ENCODE assay signal across 1 cellular context in genomic region chr19:44857837-44858236, GRCh38.
TF ChIP-seq lines count a peak whose summit lies in the region.

No MANE protein-coding gene starts in this region.

TF ChIP-seq in HepG2, 621 proteins besides CTCF, POLR2A, EP300 and RAD21 (continued from another document and continues in another):
- TF ChIP-seq HOXD1 (CRISPR knock-in tag; IDR thresholded peaks at IDR 0.05) (no peak), PITX1 (CRISPR knock-in tag; IDR thresholded peaks at IDR 0.05) (peak; percentile 20; the same call in 1 of the 2 replicates), RFXANK (CRISPR knock-in tag; IDR thresholded peaks at IDR 0.05) (no peak), DBP (CRISPR knock-in tag; IDR thresholded peaks at IDR 0.05; ENCODE audit: not compliant biosample characterization) (no peak), CREB1 (IDR thresholded peaks at IDR 0.05) (no peak), CREB1 (CRISPR knock-in tag; IDR thresholded peaks at IDR 0.05) (no peak), ZNF589 (CRISPR knock-in tag; conservative IDR thresholded peaks at IDR 0.05) (no peak), ZNF773 (CRISPR knock-in tag; IDR thresholded peaks at IDR 0.05; ENCODE audit: borderline replicate concordance) (no peak), PHF5A (CRISPR knock-in tag; IDR thresholded peaks at IDR 0.05; ENCODE audit: low read depth, unreplicated experiment) (no peak), ZKSCAN8 (CRISPR knock-in tag; IDR thresholded peaks at IDR 0.05; ENCODE audit: borderline replicate concordance) (no peak), BCL6 (CRISPR knock-in tag; IDR thresholded peaks at IDR 0.05) (peak; percentile 58), GLI4 (CRISPR knock-in tag; IDR thresholded peaks at IDR 0.05; ENCODE audit: borderline replicate concordance) (no peak), SNRNP70 (IDR thresholded peaks at IDR 0.05; ENCODE audit: low read depth, low read length) (no peak), FUBP1 (CRISPR knock-in tag; IDR thresholded peaks at IDR 0.05; ENCODE audit: borderline replicate concordance) (no peak), NBN (conservative IDR thresholded peaks at IDR 0.05) (no peak), HNF4G (IDR thresholded peaks at IDR 0.05; ENCODE audit: borderline replicate concordance, low read depth, low read length) (peak; percentile 21; the same call in 1 of the 2 replicates), HNF4G (CRISPR knock-in tag; IDR thresholded peaks at IDR 0.05; ENCODE audit: borderline replicate concordance, low read depth) (no peak; the same call in 1 of the 2 replicates), IRF2 (CRISPR knock-in tag; IDR thresholded peaks at IDR 0.05) (peak; percentile 26; the same call in 1 of the 2 replicates), ZC3H13 (CRISPR knock-in tag; IDR thresholded peaks at IDR 0.05) (no peak), ZNF766 (CRISPR knock-in tag; IDR thresholded peaks at IDR 0.05; ENCODE audit: borderline replicate concordance) (no peak), MXI1 (IDR thresholded peaks at IDR 0.05; ENCODE audit: borderline replicate concordance, low read depth, low read length) (no peak), ZNF784 (CRISPR knock-in tag; IDR thresholded peaks at IDR 0.05; ENCODE audit: borderline replicate concordance) (no peak), ZNF34 (CRISPR knock-in tag; IDR thresholded peaks at IDR 0.05; ENCODE audit: borderline replicate concordance) (no peak), MAZ (IDR thresholded peaks at IDR 0.05; ENCODE audit: borderline replicate concordance, low read depth, low read length) (no peak), MAZ (CRISPR knock-in tag; IDR thresholded peaks at IDR 0.05; ENCODE audit: low read depth) (peak; percentile 41; the same call in 1 of the 2 replicates), ZNF878 (CRISPR knock-in tag; IDR thresholded peaks at IDR 0.05) (no peak), TBX2 (CRISPR knock-in tag; IDR thresholded peaks at IDR 0.05; ENCODE audit: borderline replicate concordance) (peak; percentile 50; the same call in 1 of the 2 replicates), CENPT (CRISPR knock-in tag; IDR thresholded peaks at IDR 0.05; ENCODE audit: low read depth) (no peak), HINFP (CRISPR knock-in tag; IDR thresholded peaks at IDR 0.05; ENCODE audit: low read depth) (no peak), YEATS2 (CRISPR knock-in tag; IDR thresholded peaks at IDR 0.05; ENCODE audit: borderline replicate concordance) (no peak), MNT (IDR thresholded peaks at IDR 0.05) (no peak), ZSCAN30 (CRISPR knock-in tag; IDR thresholded peaks at IDR 0.05) (no peak), ZNF546 (CRISPR knock-in tag; conservative IDR thresholded peaks at IDR 0.05) (no peak), ZNF224 (CRISPR knock-in tag; IDR thresholded peaks at IDR 0.05) (no peak), ZNF234 (CRISPR knock-in tag; conservative IDR thresholded peaks at IDR 0.05) (no peak), STAT5B (CRISPR knock-in tag; IDR thresholded peaks at IDR 0.05) (no peak), NONO (IDR thresholded peaks at IDR 0.05) (no peak), NONO (CRISPR knock-in tag; conservative IDR thresholded peaks at IDR 0.05) (no peak), ZNF556 (CRISPR knock-in tag; IDR thresholded peaks at IDR 0.05; ENCODE audit: borderline replicate concordance) (no peak), MTF1 (CRISPR knock-in tag; IDR thresholded peaks at IDR 0.05) (no peak), PAX8 (CRISPR knock-in tag; IDR thresholded peaks at IDR 0.05; ENCODE audit: borderline replicate concordance) (no peak), ZNF839 (CRISPR knock-in tag; IDR thresholded peaks at IDR 0.05; ENCODE audit: borderline replicate concordance) (no peak)
- TF ChIP-seq, protein P1, sequence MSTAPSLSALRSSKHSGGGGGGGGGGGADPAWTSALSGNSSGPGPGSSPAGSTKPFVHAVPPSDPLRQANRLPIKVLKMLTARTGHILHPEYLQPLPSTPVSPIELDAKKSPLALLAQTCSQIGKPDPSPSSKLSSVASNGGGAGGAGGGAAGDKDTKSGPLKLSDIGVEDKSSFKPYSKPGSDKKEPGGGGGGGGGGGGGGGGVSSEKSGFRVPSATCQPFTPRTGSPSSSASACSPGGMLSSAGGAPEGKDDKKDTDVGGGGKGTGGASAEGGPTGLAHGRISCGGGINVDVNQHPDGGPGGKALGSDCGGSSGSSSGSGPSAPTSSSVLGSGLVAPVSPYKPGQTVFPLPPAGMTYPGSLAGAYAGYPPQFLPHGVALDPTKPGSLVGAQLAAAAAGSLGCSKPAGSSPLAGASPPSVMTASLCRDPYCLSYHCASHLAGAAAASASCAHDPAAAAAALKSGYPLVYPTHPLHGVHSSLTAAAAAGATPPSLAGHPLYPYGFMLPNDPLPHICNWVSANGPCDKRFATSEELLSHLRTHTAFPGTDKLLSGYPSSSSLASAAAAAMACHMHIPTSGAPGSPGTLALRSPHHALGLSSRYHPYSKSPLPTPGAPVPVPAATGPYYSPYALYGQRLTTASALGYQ (CRISPR knock-in tag; IDR thresholded peaks at IDR 0.05) = no peak
- TF ChIP-seq, protein P2, sequence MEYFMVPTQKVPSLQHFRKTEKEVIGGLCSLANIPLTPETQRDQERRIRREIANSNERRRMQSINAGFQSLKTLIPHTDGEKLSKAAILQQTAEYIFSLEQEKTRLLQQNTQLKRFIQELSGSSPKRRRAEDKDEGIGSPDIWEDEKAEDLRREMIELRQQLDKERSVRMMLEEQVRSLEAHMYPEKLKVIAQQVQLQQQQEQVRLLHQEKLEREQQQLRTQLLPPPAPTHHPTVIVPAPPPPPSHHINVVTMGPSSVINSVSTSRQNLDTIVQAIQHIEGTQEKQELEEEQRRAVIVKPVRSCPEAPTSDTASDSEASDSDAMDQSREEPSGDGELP (IDR thresholded peaks at IDR 0.05; ENCODE audit: borderline replicate concordance, low read depth) = peak; percentile 14; the same call in 1 of the 2 replicates
- TF ChIP-seq, protein P3, sequence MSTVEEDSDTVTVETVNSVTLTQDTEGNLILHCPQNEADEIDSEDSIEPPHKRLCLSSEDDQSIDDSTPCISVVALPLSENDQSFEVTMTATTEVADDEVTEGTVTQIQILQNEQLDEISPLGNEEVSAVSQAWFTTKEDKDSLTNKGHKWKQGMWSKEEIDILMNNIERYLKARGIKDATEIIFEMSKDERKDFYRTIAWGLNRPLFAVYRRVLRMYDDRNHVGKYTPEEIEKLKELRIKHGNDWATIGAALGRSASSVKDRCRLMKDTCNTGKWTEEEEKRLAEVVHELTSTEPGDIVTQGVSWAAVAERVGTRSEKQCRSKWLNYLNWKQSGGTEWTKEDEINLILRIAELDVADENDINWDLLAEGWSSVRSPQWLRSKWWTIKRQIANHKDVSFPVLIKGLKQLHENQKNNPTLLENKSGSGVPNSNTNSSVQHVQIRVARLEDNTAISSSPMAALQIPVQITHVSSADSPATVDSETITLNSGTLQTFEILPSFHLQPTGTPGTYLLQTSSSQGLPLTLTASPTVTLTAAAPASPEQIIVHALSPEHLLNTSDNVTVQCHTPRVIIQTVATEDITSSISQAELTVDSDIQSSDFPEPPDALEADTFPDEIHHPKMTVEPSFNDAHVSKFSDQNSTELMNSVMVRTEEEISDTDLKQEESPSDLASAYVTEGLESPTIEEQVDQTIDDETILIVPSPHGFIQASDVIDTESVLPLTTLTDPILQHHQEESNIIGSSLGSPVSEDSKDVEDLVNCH (CRISPR knock-in tag; IDR thresholded peaks at IDR 0.05) = no peak
- TF ChIP-seq, protein P4, sequence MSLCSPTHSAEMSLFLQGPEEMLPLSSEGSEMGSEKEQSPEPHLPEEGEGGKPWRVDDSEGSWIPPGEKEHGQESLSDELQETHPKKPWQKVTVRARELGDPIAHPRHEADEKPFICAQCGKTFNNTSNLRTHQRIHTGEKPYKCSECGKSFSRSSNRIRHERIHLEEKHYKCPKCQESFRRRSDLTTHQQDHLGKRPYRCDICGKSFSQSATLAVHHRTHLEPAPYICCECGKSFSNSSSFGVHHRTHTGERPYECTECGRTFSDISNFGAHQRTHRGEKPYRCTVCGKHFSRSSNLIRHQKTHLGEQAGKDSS (CRISPR knock-in tag; IDR thresholded peaks at IDR 0.05; ENCODE audit: borderline replicate concordance, low read depth) = no peak
- TF ChIP-seq, protein P5, sequence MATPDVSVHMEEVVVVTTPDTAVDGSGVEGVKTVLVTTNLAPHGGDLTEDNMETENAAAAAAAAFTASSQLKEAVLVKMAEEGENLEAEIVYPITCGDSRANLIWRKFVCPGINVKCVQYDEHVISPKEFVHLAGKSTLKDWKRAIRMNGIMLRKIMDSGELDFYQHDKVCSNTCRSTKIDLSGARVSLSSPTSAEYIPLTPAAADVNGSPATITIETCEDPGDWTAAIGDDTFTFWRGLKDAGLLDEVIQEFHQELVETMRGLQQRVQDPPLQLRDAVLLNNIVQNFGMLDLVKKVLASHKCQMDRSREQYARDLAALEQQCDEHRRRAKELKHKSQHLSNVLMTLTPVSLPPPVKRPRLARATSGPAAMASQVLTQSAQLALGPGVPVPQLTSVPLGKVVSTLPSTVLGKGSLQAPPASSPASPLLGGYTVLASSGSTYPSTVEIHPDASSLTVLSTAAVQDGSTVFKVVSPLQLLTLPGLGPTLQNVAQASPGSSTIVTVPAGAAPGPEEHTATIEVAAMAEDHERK (CRISPR knock-in tag; IDR thresholded peaks at IDR 0.05; ENCODE audit: low read depth) = no peak
- TF ChIP-seq, protein P6, sequence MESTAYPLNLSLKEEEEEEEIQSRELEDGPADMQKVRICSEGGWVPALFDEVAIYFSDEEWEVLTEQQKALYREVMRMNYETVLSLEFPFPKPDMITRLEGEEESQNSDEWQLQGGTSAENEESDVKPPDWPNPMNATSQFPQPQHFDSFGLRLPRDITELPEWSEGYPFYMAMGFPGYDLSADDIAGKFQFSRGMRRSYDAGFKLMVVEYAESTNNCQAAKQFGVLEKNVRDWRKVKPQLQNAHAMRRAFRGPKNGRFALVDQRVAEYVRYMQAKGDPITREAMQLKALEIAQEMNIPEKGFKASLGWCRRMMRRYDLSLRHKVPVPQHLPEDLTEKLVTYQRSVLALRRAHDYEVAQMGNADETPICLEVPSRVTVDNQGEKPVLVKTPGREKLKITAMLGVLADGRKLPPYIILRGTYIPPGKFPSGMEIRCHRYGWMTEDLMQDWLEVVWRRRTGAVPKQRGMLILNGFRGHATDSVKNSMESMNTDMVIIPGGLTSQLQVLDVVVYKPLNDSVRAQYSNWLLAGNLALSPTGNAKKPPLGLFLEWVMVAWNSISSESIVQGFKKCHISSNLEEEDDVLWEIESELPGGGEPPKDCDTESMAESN (CRISPR knock-in tag; conservative IDR thresholded peaks at IDR 0.05) = no peak
- TF ChIP-seq, protein P7, sequence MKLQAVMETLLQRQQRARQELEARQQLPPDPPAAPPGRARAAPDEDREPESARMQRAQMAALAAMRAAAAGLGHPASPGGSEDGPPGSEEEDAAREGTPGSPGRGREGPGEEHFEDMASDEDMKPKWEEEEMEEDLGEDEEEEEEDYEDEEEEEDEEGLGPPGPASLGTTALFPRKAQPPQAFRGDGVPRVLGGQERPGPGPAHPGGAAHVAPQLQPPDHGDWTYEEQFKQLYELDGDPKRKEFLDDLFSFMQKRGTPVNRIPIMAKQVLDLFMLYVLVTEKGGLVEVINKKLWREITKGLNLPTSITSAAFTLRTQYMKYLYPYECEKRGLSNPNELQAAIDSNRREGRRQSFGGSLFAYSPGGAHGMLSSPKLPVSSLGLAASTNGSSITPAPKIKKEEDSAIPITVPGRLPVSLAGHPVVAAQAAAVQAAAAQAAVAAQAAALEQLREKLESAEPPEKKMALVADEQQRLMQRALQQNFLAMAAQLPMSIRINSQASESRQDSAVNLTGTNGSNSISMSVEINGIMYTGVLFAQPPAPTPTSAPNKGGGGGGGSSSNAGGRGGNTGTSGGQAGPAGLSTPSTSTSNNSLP (IDR thresholded peaks at IDR 0.05; ENCODE audit: low read depth, low read length) = peak; percentile 51; the same call in 1 of the 2 replicates
